ENCODE assay signal across 3 cellular contexts in genomic region chr11:68297052-68297378, GRCh38.
"Had no signal": no experiment of that assay in that cellular context is flagged by ENCODE, and none has a peak within 500 bp of the region (broad histone marks: within the 10 kb centered on the region; RNA-seq: fewer than 3 reads in every experiment).

No MANE protein-coding gene starts in this region.

- H3K27ac ChIP-seq: esophagus squamous epithelium had no signal

- H3K27me3 ChIP-seq: tibial nerve had no signal

- H3K9me3 ChIP-seq: esophagus squamous epithelium, mucosa of descending colon, tibial nerve had no signal

- H3K4me3 ChIP-seq: mucosa of descending colon had no signal

- H3K36me3 ChIP-seq: esophagus squamous epithelium, tibial nerve had no signal
